Comparison of ENCODE assay signal across 14 cellular contexts in genomic region chr12:91937033-91937432, GRCh38.
DNase-seq lines count a peak whose midpoint lies in the region; ATAC-seq and TF ChIP-seq lines count a peak whose summit lies in the region.
"Had no signal": no experiment of that assay in that cellular context is flagged by ENCODE, and none has a peak within 500 bp of the region (broad histone marks: within the 10 kb centered on the region; RNA-seq: fewer than 3 reads in every experiment).

No MANE protein-coding gene starts in this region.

- POLR2A ChIA-PET in RWPE1 (lab: Yijun Ruan, JAX; ENCODE audit: low non-redundant PET), result no interaction called here
- POLR2A ChIA-PET in CD4-positive, alpha-beta memory T cell (lab: Charles Lee; ENCODE audit: partially characterized antibody), result no interaction called here

- no peaks in the 10 kb centered on the region for H3K27me3 ChIP-seq in foreskin keratinocyte
- no peaks in the 10 kb centered on the region for H3K27me3 ChIP-seq in osteoblast (ENCODE audit: insufficient read depth, low read length)
- no peaks in the 10 kb centered on the region for H3K27me3 ChIP-seq in CD4-positive, alpha-beta memory T cell (ENCODE audit: insufficient read depth, low read length)

- TF ChIP-seq CTCF in foreskin keratinocyte (conservative IDR thresholded peaks at IDR 0.05) (no peak), osteoblast (IDR thresholded peaks at IDR 0.05; ENCODE audit: extremely low read depth, low read depth, low read length) (no peak), RWPE1 (conservative IDR thresholded peaks at IDR 0.05; ENCODE audit: low read depth) (no peak)

- H3K9me3 ChIP-seq in osteoblast (ENCODE audit: low read depth, low read length), result no peaks in the 10 kb centered on the region
- H3K9me3 ChIP-seq in CD4-positive, alpha-beta memory T cell (ENCODE audit: control insufficient read depth in 1 of 2, low read length in 2 of 2), result no peaks in the 10 kb centered on the region

- no peaks in the 10 kb centered on the region for H3K27me3 Mint-ChIP-seq in CD4-positive, alpha-beta memory T cell
- H3K27me3 Mint-ChIP-seq: CD4-positive, alpha-beta T cell had no signal

- no peak overlapping the region for H3K4me3 Mint-ChIP-seq in CD4-positive, alpha-beta memory T cell
- H3K4me3 Mint-ChIP-seq: CD4-positive, alpha-beta T cell had no signal

- H3K27ac Mint-ChIP-seq in CD4-positive, alpha-beta memory T cell, result no peak overlapping the region
- H3K27ac Mint-ChIP-seq: CD4-positive, alpha-beta T cell had no signal

- peaks cover 0 to 5% (median 1%) of the 10 kb centered on the region in 4 donors for H3K4me1 Mint-ChIP-seq in CD4-positive, alpha-beta memory T cell

- peaks cover 0 to 4% of the 10 kb centered on the region in 2 donors for H3K36me3 Mint-ChIP-seq in CD4-positive, alpha-beta memory T cell

- peak overlapping the region; percentile 56 for H2AFZ ChIP-seq in osteoblast (ENCODE audit: low read length)

- no peaks in the 10 kb centered on the region for H3K36me3 ChIP-seq in osteoblast (ENCODE audit: insufficient read depth, low read length)
- H3K36me3 ChIP-seq in CD4-positive, alpha-beta memory T cell (ENCODE audit: insufficient read depth, low read length), result no peaks in the 10 kb centered on the region

- H3K27ac ChIP-seq in foreskin keratinocyte, result peak overlapping the region; percentile 13
- no peak overlapping the region for H3K27ac ChIP-seq in osteoblast (ENCODE audit: low read depth, low read length)
- no peak overlapping the region for H3K27ac ChIP-seq in RWPE1
- no peak overlapping the region for H3K27ac ChIP-seq in CD4-positive, alpha-beta memory T cell (ENCODE audit: low read depth, low read length)
- H3K27ac ChIP-seq: C4-2B had no signal

- H3K4me2 ChIP-seq in osteoblast (ENCODE audit: insufficient read depth, low read length), result no peak overlapping the region

- peaks cover 0 to 9% (median 0%) of the 10 kb centered on the region in 8 donors for H3K9me3 Mint-ChIP-seq in CD4-positive, alpha-beta memory T cell

- intact Hi-C loops in CD4-positive, alpha-beta memory T cell (cut with micrococcal nuclease), result no loop called here

- peaks cover 13% of the 10 kb centered on the region for H3K4me1 ChIP-seq in foreskin keratinocyte
- no peaks in the 10 kb centered on the region for H3K4me1 ChIP-seq in osteoblast (ENCODE audit: insufficient read depth, low read length)
- H3K4me1 ChIP-seq in CD4-positive, alpha-beta memory T cell (ENCODE audit: insufficient read depth, low read length), result no peaks in the 10 kb centered on the region

- DNase-seq in NCI-H69 (lab: John Stamatoyannopoulos, UW) (peak; percentile 27), foreskin keratinocyte (peak in 1 of 2 donors; percentile 17), osteoblast (ENCODE audit: insufficient read length, low spot score, missing footprints) (no peak), RPMI8226 (no peak), RWPE1 (ENCODE audit: low spot score) (no peak), OCI-M1 (lab: John Stamatoyannopoulos, UW) (no peak)
- no peak for DNase-seq in CD4-positive, alpha-beta memory T cell
- DNase-seq: ACHN; CD4-positive, alpha-beta T cell; DMS153; DMS79 treated with DMSO at 0.1 percent for 48 hours; GF-D8; HCEC 1CT had no signal

- CTCF ChIA-PET in RWPE1 (lab: Yijun Ruan, JAX), result no interaction called here
- CTCF ChIA-PET in CD4-positive, alpha-beta memory T cell (lab: Charles Lee; ENCODE audit: partially characterized antibody), result no interaction called here

- ATAC-seq in foreskin keratinocyte, result no peak

- H3K79me2 ChIP-seq in osteoblast (ENCODE audit: insufficient read depth, low read length), result no peaks in the 10 kb centered on the region

- H4K20me1 ChIP-seq in osteoblast (ENCODE audit: insufficient read depth, low read length), result no peaks in the 10 kb centered on the region

- H3K4me3 ChIP-seq in osteoblast (ENCODE audit: insufficient read depth, low read length), result no peak overlapping the region
- H3K4me3 ChIP-seq in CD4-positive, alpha-beta memory T cell (ENCODE audit: low read length in 2 of 2), result no peak overlapping the region
